In genomic region chr17:79559111-79559887, GRCh38 we compare ENCODE assay signal across 21 cellular contexts. TPM values are rescaled to one million over a fixed set of nuclear protein-coding genes. Genes with fewer than 3 reads are reported as not detected.
"Had no signal": no experiment of that assay in that cellular context is flagged by ENCODE, and none has a peak within 500 bp of the region (broad histone marks: within the 10 kb centered on the region; RNA-seq: fewer than 3 reads in every experiment).

No MANE protein-coding gene starts in this region.

- DNase-seq: esophagus squamous epithelium; foreskin fibroblast; kidney; left colon; naive thymus-derived CD8-positive, alpha-beta T cell; small intestine; stimulated activated CD4-positive, alpha-beta T cell treated with anti-CD3 and anti-CD28 coated beads, Interleukin-4, amount 100 ng/mL, for 1 hour; stimulated activated CD8-positive, alpha-beta memory T cell treated with anti-CD3 and anti-CD28 coated beads, Interleukin-4, amount 100 ng/mL, for 48 hours; stomach had no signal

- H3K36me3 ChIP-seq: esophagus squamous epithelium, gastroesophageal sphincter, stomach, thoracic aorta had no signal

- H3K27ac ChIP-seq: esophagus squamous epithelium, gastroesophageal sphincter, hepatocyte, parathyroid adenoma, psoas muscle, stomach, thoracic aorta had no signal

- H3K79me2 ChIP-seq: hepatocyte, parathyroid adenoma had no signal

- H3K4me3 Mint-ChIP-seq: dendritic cell treated with granulocyte-macrophage colony-stimulating factor and Interleukin-4, amounts not matched to agents 40 ng/mL and 50 ng/mL, for 4 days; naive thymus-derived CD8-positive, alpha-beta T cell; stimulated activated effector memory CD8-positive, alpha-beta T cell treated with anti-CD3 and anti-CD28 coated beads, Interleukin-12 subunit alpha, Interleukin-12 subunit beta, amount 100 ng/mL, for 72 hours; type B pancreatic cell had no signal

- H3K9me3 ChIP-seq: esophagus squamous epithelium, gastroesophageal sphincter, mucosa of descending colon, psoas muscle, stomach, thoracic aorta had no signal

- H2AFZ ChIP-seq: hepatocyte, parathyroid adenoma had no signal

- H3K4me1 ChIP-seq: esophagus squamous epithelium, gastroesophageal sphincter, parathyroid adenoma, psoas muscle, stomach had no signal

- H3K9ac ChIP-seq: parathyroid adenoma had no signal

- H3K36me3 Mint-ChIP-seq: type B pancreatic cell had no signal

- ATAC-seq: gastroesophageal sphincter; left colon; mucosa of descending colon; naive thymus-derived CD8-positive, alpha-beta T cell; psoas muscle; stimulated activated effector memory CD8-positive, alpha-beta T cell treated with anti-CD3 and anti-CD28 coated beads, Interleukin-12 subunit alpha, Interleukin-12 subunit beta, amount 100 ng/mL, for 72 hours had no signal

- H3K4me2 ChIP-seq: hepatocyte had no signal

- H3K27ac Mint-ChIP-seq: dendritic cell treated with granulocyte-macrophage colony-stimulating factor and Interleukin-4, amounts not matched to agents 40 ng/mL and 50 ng/mL, for 4 days; naive thymus-derived CD8-positive, alpha-beta T cell; stimulated activated effector memory CD8-positive, alpha-beta T cell treated with anti-CD3 and anti-CD28 coated beads, Interleukin-12 subunit alpha, Interleukin-12 subunit beta, amount 100 ng/mL, for 72 hours; type B pancreatic cell had no signal

- H3K4me3 ChIP-seq: esophagus squamous epithelium, gastroesophageal sphincter, hepatocyte, mucosa of descending colon, psoas muscle, stomach, thoracic aorta had no signal

RNA-seq across cellular contexts. Expression of gene RBFOX3, which starts 51.6 kb away (rescaled TPM):
- total RNA-seq: epithelial cell of proximal tubule; hepatocyte; kidney; liver; naive thymus-derived CD8-positive, alpha-beta T cell; omental fat pad; psoas muscle; thoracic aorta had no signal
